Comparison of ENCODE assay signal across 3 cellular contexts in the genomic region with DNA sequence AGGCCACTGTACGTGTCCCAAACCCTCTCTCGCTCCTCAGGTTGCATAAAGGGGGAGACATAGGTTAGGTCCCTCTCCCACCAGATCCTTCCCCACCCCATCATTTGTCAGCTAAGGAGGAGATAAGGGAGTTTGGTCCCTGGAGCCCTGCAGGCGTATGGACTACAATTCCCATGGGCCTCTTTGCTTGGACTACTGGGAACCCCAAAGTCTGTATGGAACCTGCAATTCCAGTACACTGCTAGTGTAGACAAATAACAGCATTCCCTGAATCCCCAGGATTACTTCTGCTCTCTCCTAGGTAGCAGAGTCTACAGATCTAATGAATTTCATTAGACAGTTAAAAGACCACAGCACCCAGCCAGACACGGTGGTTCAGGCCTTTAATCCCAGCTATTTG.
TF ChIP-seq lines count a peak whose summit lies in the region.

No MANE protein-coding gene starts in this region.

TF ChIP-seq in A549, 52 proteins besides CTCF, POLR2A, EP300 and RAD21:
- TF ChIP-seq RARB (CRISPR knock-in tag; IDR thresholded peaks at IDR 0.05), result no peak
- no peak for TF ChIP-seq ZFP36 (IDR thresholded peaks at IDR 0.05; ENCODE audit: borderline replicate concordance, partially characterized antibody)
- TF ChIP-seq KDM5A (IDR thresholded peaks at IDR 0.05), result no peak
- no peak for TF ChIP-seq ZNF302 (CRISPR knock-in tag; IDR thresholded peaks at IDR 0.05)
- no peak for TF ChIP-seq BHLHE40 (IDR thresholded peaks at IDR 0.05; ENCODE audit: low read depth, low read length)
- no peak for TF ChIP-seq HOXB13 (CRISPR knock-in tag; IDR thresholded peaks at IDR 0.05; ENCODE audit: low read depth)
- TF ChIP-seq, protein P1, sequence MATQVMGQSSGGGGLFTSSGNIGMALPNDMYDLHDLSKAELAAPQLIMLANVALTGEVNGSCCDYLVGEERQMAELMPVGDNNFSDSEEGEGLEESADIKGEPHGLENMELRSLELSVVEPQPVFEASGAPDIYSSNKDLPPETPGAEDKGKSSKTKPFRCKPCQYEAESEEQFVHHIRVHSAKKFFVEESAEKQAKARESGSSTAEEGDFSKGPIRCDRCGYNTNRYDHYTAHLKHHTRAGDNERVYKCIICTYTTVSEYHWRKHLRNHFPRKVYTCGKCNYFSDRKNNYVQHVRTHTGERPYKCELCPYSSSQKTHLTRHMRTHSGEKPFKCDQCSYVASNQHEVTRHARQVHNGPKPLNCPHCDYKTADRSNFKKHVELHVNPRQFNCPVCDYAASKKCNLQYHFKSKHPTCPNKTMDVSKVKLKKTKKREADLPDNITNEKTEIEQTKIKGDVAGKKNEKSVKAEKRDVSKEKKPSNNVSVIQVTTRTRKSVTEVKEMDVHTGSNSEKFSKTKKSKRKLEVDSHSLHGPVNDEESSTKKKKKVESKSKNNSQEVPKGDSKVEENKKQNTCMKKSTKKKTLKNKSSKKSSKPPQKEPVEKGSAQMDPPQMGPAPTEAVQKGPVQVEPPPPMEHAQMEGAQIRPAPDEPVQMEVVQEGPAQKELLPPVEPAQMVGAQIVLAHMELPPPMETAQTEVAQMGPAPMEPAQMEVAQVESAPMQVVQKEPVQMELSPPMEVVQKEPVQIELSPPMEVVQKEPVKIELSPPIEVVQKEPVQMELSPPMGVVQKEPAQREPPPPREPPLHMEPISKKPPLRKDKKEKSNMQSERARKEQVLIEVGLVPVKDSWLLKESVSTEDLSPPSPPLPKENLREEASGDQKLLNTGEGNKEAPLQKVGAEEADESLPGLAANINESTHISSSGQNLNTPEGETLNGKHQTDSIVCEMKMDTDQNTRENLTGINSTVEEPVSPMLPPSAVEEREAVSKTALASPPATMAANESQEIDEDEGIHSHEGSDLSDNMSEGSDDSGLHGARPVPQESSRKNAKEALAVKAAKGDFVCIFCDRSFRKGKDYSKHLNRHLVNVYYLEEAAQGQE (IDR thresholded peaks at IDR 0.05), result no peak
- TF ChIP-seq RCOR1 (IDR thresholded peaks at IDR 0.05; ENCODE audit: low read depth, low read length), result no peak
- TF ChIP-seq SREBF2 (IDR thresholded peaks at IDR 0.05), result no peak
- TF ChIP-seq, protein P2, sequence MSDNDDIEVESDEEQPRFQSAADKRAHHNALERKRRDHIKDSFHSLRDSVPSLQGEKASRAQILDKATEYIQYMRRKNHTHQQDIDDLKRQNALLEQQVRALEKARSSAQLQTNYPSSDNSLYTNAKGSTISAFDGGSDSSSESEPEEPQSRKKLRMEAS (IDR thresholded peaks at IDR 0.05), result no peak
- no peak for TF ChIP-seq FOSL2 (IDR thresholded peaks at IDR 0.05)
- no peak for TF ChIP-seq FOSL2 (CRISPR knock-in tag; IDR thresholded peaks at IDR 0.05)
- TF ChIP-seq RFX5 (IDR thresholded peaks at IDR 0.05), result no peak
- TF ChIP-seq MYC (IDR thresholded peaks at IDR 0.05; ENCODE audit: borderline replicate concordance, low read length), result no peak
- TF ChIP-seq, protein P3, sequence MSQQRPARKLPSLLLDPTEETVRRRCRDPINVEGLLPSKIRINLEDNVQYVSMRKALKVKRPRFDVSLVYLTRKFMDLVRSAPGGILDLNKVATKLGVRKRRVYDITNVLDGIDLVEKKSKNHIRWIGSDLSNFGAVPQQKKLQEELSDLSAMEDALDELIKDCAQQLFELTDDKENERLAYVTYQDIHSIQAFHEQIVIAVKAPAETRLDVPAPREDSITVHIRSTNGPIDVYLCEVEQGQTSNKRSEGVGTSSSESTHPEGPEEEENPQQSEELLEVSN (IDR thresholded peaks at IDR 0.05; ENCODE audit: borderline replicate concordance, low read depth), result no peak
- no peak for TF ChIP-seq NPAS2 (CRISPR knock-in tag; IDR thresholded peaks at IDR 0.05; ENCODE audit: borderline replicate concordance)
- no peak for TF ChIP-seq CBX8 (IDR thresholded peaks at IDR 0.05)
- no peak for TF ChIP-seq POLR2AphosphoS2 (conservative IDR thresholded peaks at IDR 0.05; ENCODE audit: low read length)
- TF ChIP-seq SMC3 (IDR thresholded peaks at IDR 0.05), result no peak
- no peak for TF ChIP-seq MAFK (IDR thresholded peaks at IDR 0.05; ENCODE audit: partially characterized antibody)
- TF ChIP-seq HEYL (CRISPR knock-in tag; IDR thresholded peaks at IDR 0.05), result no peak
TF ChIP-seq in A549: peak in this region for 0.

TF ChIP-seq in GM23338, 12 proteins besides CTCF, POLR2A, EP300 and RAD21 (continues in another document):
- TF ChIP-seq ZNF331 (CRISPR knock-in tag; IDR thresholded peaks at IDR 0.05; ENCODE audit: low read depth), result no peak
- TF ChIP-seq, protein P1 (IDR thresholded peaks at IDR 0.05; ENCODE audit: unreplicated experiment), result no peak
- TF ChIP-seq, protein P4, sequence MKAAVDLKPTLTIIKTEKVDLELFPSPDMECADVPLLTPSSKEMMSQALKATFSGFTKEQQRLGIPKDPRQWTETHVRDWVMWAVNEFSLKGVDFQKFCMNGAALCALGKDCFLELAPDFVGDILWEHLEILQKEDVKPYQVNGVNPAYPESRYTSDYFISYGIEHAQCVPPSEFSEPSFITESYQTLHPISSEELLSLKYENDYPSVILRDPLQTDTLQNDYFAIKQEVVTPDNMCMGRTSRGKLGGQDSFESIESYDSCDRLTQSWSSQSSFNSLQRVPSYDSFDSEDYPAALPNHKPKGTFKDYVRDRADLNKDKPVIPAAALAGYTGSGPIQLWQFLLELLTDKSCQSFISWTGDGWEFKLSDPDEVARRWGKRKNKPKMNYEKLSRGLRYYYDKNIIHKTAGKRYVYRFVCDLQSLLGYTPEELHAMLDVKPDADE (IDR thresholded peaks at IDR 0.05), result no peak

TF ChIP-seq in GM12878, 131 proteins besides CTCF, POLR2A, EP300 and RAD21:
- no peak for TF ChIP-seq SREBF2 (IDR thresholded peaks at IDR 0.05; ENCODE audit: low read length)
- peak; percentile 44 for TF ChIP-seq SIX5 (IDR thresholded peaks at IDR 0.05; ENCODE audit: low read depth, low read length, severe bottlenecking)
